Comparison of ENCODE assay signal across 8 cellular contexts in the genomic region with DNA sequence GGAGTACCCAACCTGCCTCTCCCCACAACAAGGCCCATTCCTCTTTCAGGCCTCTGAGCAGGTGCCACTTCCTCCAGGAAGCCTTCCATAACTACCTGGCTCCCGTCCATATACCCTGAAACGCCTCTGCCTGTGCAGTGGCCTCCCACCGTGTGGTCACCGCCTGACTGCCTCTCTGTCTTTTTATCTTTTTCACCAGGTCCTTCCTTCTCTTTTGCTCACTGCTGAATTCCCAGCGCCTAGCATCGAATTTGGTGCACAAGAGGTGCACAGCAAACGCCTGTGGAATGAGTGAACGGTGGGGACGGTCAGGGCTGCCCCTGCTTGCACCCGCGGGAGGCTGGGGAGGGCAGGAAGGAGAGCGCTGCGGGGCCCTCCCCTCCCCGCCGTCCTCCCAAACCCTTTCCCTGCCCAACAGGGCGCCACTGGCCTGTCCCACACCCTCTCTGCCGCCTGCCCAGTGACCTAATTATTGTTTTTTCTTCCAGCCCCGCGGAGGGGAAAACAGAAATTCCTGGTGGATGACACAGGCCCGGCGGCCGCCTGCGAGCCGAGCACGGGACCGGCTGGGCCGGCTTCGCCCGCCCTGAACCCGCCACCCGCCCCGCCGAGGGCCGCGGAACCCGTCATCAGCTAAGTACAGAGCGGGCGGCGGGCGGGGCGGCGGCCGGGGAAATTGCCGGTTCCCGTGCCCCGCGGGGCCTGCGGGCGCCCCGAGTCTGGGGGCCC.
A peak's percentile ranks its signal among the peaks of the same experiment; 100 is the strongest.
DNase-seq lines count a peak whose midpoint lies in the region; ATAC-seq and TF ChIP-seq lines count a peak whose summit lies in the region.

No MANE protein-coding gene starts in this region.

- DNase-seq in Caco-2 (peak; percentile 81 to 88), adrenal gland (peak; percentile 84 to 92 (median 91)), cardiac muscle cell (ENCODE audit: low read depth in 1 of 2, low spot score in 1 of 2) (peak; percentile 82 to 93), omental fat pad (ENCODE audit: low spot score) (peak; percentile 59), NCI-H2171 treated with DMSO at 0.1 percent for 48 hours (lab: John Stamatoyannopoulos, UW) (no peak), NCI-H1694 (lab: John Stamatoyannopoulos, UW) (no peak), NCI-H187 treated with DMSO at 0.1 percent for 48 hours (lab: John Stamatoyannopoulos, UW) (no peak)

- H3K4me1 ChIP-seq in Caco-2 (peaks cover 26% of the 10 kb centered on the region), adrenal gland (replicated peaks in 1 of 2) (peaks cover 5 to 8% of the 10 kb centered on the region in 2 donors), cardiac muscle cell (ENCODE audit: low read depth) (peaks cover 41% of the 10 kb centered on the region)

- peak overlapping the region; percentile 37 for H3K4me3 ChIP-seq in Caco-2 (ENCODE audit: low read depth, low read length)
- peak overlapping the region in 2 of 4 donors; percentile 20 to 80 for H3K4me3 ChIP-seq in adrenal gland
- H3K4me3 ChIP-seq in cardiac muscle cell: peak overlapping the region; percentile 25

- H3K27me3 Mint-ChIP-seq in Caco-2 (ENCODE audit: insufficient read depth, unreplicated experiment) (no peaks in the 10 kb centered on the region), IgD-negative memory B cell (peaks cover 16% of the 10 kb centered on the region)

- peak in 1 of 2 donors; percentile 79 for TF ChIP-seq POLR2A in adrenal gland (IDR thresholded peaks at IDR 0.05)

- TF ChIP-seq CTCF in Caco-2 (IDR thresholded peaks at IDR 0.05; ENCODE audit: insufficient read depth in 1 of 2, low read depth in 1 of 2, low read length in 1 of 2, severe bottlenecking in 1 of 2, unreplicated experiment in 1 of 2) (no peak), adrenal gland (IDR thresholded peaks at IDR 0.05) (no peak), cardiac muscle cell (IDR thresholded peaks at IDR 0.05; ENCODE audit: low read depth, low read length) (no peak), omental fat pad (IDR thresholded peaks at IDR 0.05) (no peak)

- peak; percentile 97 for ATAC-seq in omental fat pad (ENCODE audit: low FRiP score)

- H3K4me3 Mint-ChIP-seq in Caco-2 (ENCODE audit: unreplicated experiment): peak overlapping the region; percentile 89
- H3K4me3 Mint-ChIP-seq in IgD-negative memory B cell: peak overlapping the region; percentile 6 to 77 (median 70)

- 5 to 11% (median 6%) methylated on average over 22 to 50 of the region's 50 CpGs for WGBS in adrenal gland, 4 donors

- H3K9me3 ChIP-seq in Caco-2: no peaks in the 10 kb centered on the region
- no peaks in the 10 kb centered on the region for H3K9me3 ChIP-seq in adrenal gland (replicated peaks in 1 of 3)
- no peaks in the 10 kb centered on the region for H3K9me3 ChIP-seq in cardiac muscle cell (ENCODE audit: low read depth)

- CTCF ChIA-PET in Caco-2 (lab: Charles Lee): interaction anchor here (0.6 to 2.2 kb wide), 3 partner anchors 10 to 105 kb away, joined by 3 to 10 read pairs (median 4); no protein-coding TSS in a partner anchor

- intact Hi-C loops in Caco-2 (cut with micrococcal nuclease; ENCODE audit: unreplicated experiment) (loop anchor here (1.0 to 2.0 kb wide), 2 partner anchors 39 to 67 kb away; no protein-coding TSS in a partner anchor), adrenal gland (cut with DNase I) (loop anchor here in 1 of 2 donors (10.0 kb wide), 1 partner anchor 137 kb away; a partner anchor contains a TSS)

- H3K36me3 ChIP-seq in Caco-2 (ENCODE audit: control insufficient read depth, insufficient read depth, low read length): no peaks in the 10 kb centered on the region
- no peaks in the 10 kb centered on the region for H3K36me3 ChIP-seq in adrenal gland (replicated peaks in 1 of 2)
- no peaks in the 10 kb centered on the region for H3K36me3 ChIP-seq in cardiac muscle cell

- POLR2A ChIA-PET in Caco-2 (lab: Charles Lee): interaction anchor here (0.6 to 0.7 kb wide), 5 partner anchors 10 to 939 kb away, joined by 3 to 8 read pairs (median 4); no protein-coding TSS in a partner anchor

- H3K9me3 Mint-ChIP-seq in Caco-2 (ENCODE audit: unreplicated experiment): no peaks in the 10 kb centered on the region
- no peaks in the 10 kb centered on the region for H3K9me3 Mint-ChIP-seq in IgD-negative memory B cell

- H3K27ac Mint-ChIP-seq in Caco-2 (ENCODE audit: unreplicated experiment) (peak overlapping the region; percentile 96), IgD-negative memory B cell (peak overlapping the region in 1 of 3 donors; percentile 29)

- no TSS peak for BruUV-seq in Caco-2 (replicated peaks; lab: Mats Ljungman, UMichigan)

- H3K36me3 Mint-ChIP-seq in Caco-2 (ENCODE audit: insufficient read depth, unreplicated experiment): no peaks in the 10 kb centered on the region
- no peaks in the 10 kb centered on the region for H3K36me3 Mint-ChIP-seq in IgD-negative memory B cell

- H3K27me3 ChIP-seq in Caco-2 (replicated peaks; ENCODE audit: control insufficient read depth, insufficient read depth, low read length) (no peaks in the 10 kb centered on the region), adrenal gland (no peaks in the 10 kb centered on the region), cardiac muscle cell (no peaks in the 10 kb centered on the region)

- peak overlapping the region; percentile 66 to 100 (median 84) for H3K27ac ChIP-seq in adrenal gland
- peak overlapping the region; percentile 99 for H3K27ac ChIP-seq in cardiac muscle cell

- H3K4me1 Mint-ChIP-seq in Caco-2 (ENCODE audit: low read depth, unreplicated experiment): peaks cover 12% of the 10 kb centered on the region
- peaks cover 0 to 10% (median 7%) of the 10 kb centered on the region in 3 donors for H3K4me1 Mint-ChIP-seq in IgD-negative memory B cell

Comparison
In these comparisons a context has a peak if more than half of its experiments do, and no peak if none do; other contexts are left out.
1. DNase-seq: peak in Caco-2 (2 of 2), adrenal gland (7 of 7), cardiac muscle cell (2 of 2) and omental fat pad (single experiment); none in NCI-H2171 treated with DMSO at 0.1 percent for 48 hours (single experiment), NCI-H1694 (single experiment) and NCI-H187 treated with DMSO at 0.1 percent for 48 hours (single experiment).